In genomic region chr9:101383361-101383760, GRCh38 we compare ENCODE assay signal across 24 cellular contexts. TPM values are rescaled to one million over a fixed set of nuclear protein-coding genes. Genes with fewer than 3 reads are reported as not detected.
DNase-seq lines count a peak whose midpoint lies in the region; ATAC-seq, FAIRE-seq and TF ChIP-seq lines count a peak whose summit lies in the region.
"Had no signal": no experiment of that assay in that cellular context is flagged by ENCODE, and none has a peak within 500 bp of the region (broad histone marks: within the 10 kb centered on the region; RNA-seq: fewer than 3 reads in every experiment).

No MANE protein-coding gene starts in this region.

- H3K4me2 ChIP-seq in GM23248 (ENCODE audit: unreplicated experiment): peak overlapping the region; percentile 1
- H3K4me2 ChIP-seq: BLaER1 had no signal

- no peaks in the 10 kb centered on the region for H3K79me2 ChIP-seq in GM23248 (ENCODE audit: insufficient read depth)

- DNase-seq in GM23248 (peak; percentile 23), caudate nucleus (lab: John Stamatoyannopoulos, UW) (no peak), frontal cortex (ENCODE audit: low spot score in 2 of 2) (no peak), H4 (ENCODE audit: low spot score) (no peak), T-helper 9 cell (no peak)
- DNase-seq: Caco-2; CD4-positive, alpha-beta T cell; DND-41; GOT3; NCI-H1105; NCI-H1694; NCI-H2081 treated with DMSO at 0.1 percent for 48 hours; NCI-H446; NCI-H526; Peyer's patch; SJCRH30 had no signal

- peaks cover 6% of the 10 kb centered on the region; the same call in 1 of the 2 replicates for H3F3A ChIP-seq in GM23248 (ENCODE audit: insufficient read depth)

- WGBS in GM23248 (ENCODE audit: low coverage in 1 of 2, low lambda C conversion rate in 2 of 2, missing lambda C conversion rate in 2 of 2), 2 experiments: 85 to 91% methylated on average over 2 of the region's 2 CpGs
- 38% methylated on average over 2 of the region's 2 CpGs for WGBS in liver

- peak in 1 of 2 donors; percentile 17 for TF ChIP-seq RAD21 in liver (IDR thresholded peaks at IDR 0.05)

- in situ Hi-C loops in GM23248 (cut with MboI): no loop called here

- no peak for ATAC-seq in GM21619 (IDR thresholded peaks at IDR 0.05; ENCODE audit: unreplicated experiment)
- ATAC-seq: GM12878 had no signal

- TF ChIP-seq CTCF in liver (IDR thresholded peaks at IDR 0.05; ENCODE audit: low read depth, low read length, missing input control): no peak

- no peak overlapping the region for H2AFZ ChIP-seq in GM23248

- no peak overlapping the region for H3K27ac ChIP-seq in GM23248
- H3K27ac ChIP-seq in caudate nucleus (ENCODE audit: low read depth, low read length): peak overlapping the region; percentile 1
- H3K27ac ChIP-seq in liver (ENCODE audit: low read depth in 1 of 2, low read length in 2 of 2): peak overlapping the region; percentile 52 to 83
- H3K27ac ChIP-seq: BLaER1, Peyer's patch, SJCRH30 had no signal

- H3K36me3 ChIP-seq in GM23248 (ENCODE audit: low read depth) (no peaks in the 10 kb centered on the region), liver (ENCODE audit: control insufficient read depth in 4 of 4, insufficient read depth in 3 of 4, low read depth in 1 of 4, low read length in 3 of 4) (peaks cover 0 to 8% (median 1%) of the 10 kb centered on the region in 4 donors)
- H3K36me3 ChIP-seq: Peyer's patch had no signal

- no peaks in the 10 kb centered on the region for H3K9me2 ChIP-seq in GM23248 (ENCODE audit: insufficient read depth)

- H3K9me3 ChIP-seq in GM23248 (ENCODE audit: low read depth) (no peaks in the 10 kb centered on the region), liver (ENCODE audit: control insufficient read depth in 4 of 4, low read length in 3 of 4) (peaks cover 0 to 2% (median 0%) of the 10 kb centered on the region in 4 donors)

- H3K9ac ChIP-seq in GM23248 (no peak overlapping the region), liver (ENCODE audit: low read depth in 1 of 2, low read length in 2 of 2) (peak overlapping the region; percentile 59 to 94)
- H3K9ac ChIP-seq: BLaER1 had no signal

- no peaks in the 10 kb centered on the region for H4K20me1 ChIP-seq in GM23248 (ENCODE audit: insufficient read depth)
- H4K20me1 ChIP-seq: BLaER1 had no signal

- H3K4me3 ChIP-seq in GM23248 (no peak overlapping the region), liver (ENCODE audit: low read depth in 1 of 3, low read length in 3 of 3) (peak overlapping the region; percentile 43 to 91 (median 64))
- H3K4me3 ChIP-seq: BLaER1, GM12878, SJCRH30 had no signal

- H3K4me1 ChIP-seq in GM23248 (ENCODE audit: insufficient read depth): peaks cover 6% of the 10 kb centered on the region; the same call in 1 of the 2 replicates
- H3K4me1 ChIP-seq in liver (ENCODE audit: control insufficient read depth in 4 of 4, insufficient read depth in 4 of 4, low read length in 3 of 4): peaks cover 0 to 49% (median 29%) of the 10 kb centered on the region in 4 donors
- H3K4me1 ChIP-seq: BLaER1, Peyer's patch, SJCRH30 had no signal

- H3K27me3 ChIP-seq in GM23248 (replicated peaks; ENCODE audit: insufficient read depth) (no peaks in the 10 kb centered on the region), liver (ENCODE audit: control insufficient read depth in 4 of 4, insufficient read depth in 4 of 4, low read length in 3 of 4) (no peaks in the 10 kb centered on the region)
- H3K27me3 ChIP-seq: BLaER1, Peyer's patch, SJCRH30 had no signal

- no peak for FAIRE-seq in frontal cortex (lab: Jason Lieb, UNC)
- FAIRE-seq: GM12878, HTR-8/SVneo had no signal

TF ChIP-seq in liver, 16 proteins besides CTCF, POLR2A, EP300 and RAD21:
- TF ChIP-seq, protein P1, sequence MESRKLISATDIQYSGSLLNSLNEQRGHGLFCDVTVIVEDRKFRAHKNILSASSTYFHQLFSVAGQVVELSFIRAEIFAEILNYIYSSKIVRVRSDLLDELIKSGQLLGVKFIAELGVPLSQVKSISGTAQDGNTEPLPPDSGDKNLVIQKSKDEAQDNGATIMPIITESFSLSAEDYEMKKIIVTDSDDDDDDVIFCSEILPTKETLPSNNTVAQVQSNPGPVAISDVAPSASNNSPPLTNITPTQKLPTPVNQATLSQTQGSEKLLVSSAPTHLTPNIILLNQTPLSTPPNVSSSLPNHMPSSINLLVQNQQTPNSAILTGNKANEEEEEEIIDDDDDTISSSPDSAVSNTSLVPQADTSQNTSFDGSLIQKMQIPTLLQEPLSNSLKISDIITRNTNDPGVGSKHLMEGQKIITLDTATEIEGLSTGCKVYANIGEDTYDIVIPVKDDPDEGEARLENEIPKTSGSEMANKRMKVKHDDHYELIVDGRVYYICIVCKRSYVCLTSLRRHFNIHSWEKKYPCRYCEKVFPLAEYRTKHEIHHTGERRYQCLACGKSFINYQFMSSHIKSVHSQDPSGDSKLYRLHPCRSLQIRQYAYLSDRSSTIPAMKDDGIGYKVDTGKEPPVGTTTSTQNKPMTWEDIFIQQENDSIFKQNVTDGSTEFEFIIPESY (IDR thresholded peaks at IDR 0.05): no peak
- peak; percentile 68 for TF ChIP-seq REST (IDR thresholded peaks at IDR 0.05)
- TF ChIP-seq TAF1 (conservative IDR thresholded peaks at IDR 0.05): peak; percentile 67
- peak; percentile 49 for TF ChIP-seq YY1 (IDR thresholded peaks at IDR 0.05)
- TF ChIP-seq HNF4A (conservative IDR thresholded peaks at IDR 0.05): no peak

RNA-seq across cellular contexts. Expression of gene BAAT, which starts 1.4 kb away (rescaled TPM):
- not detected in 2 replicates for total RNA-seq in GM23248 (2014; rRNA removed; shearing (Covaris generic))
- polyA plus RNA-seq in GM23248 (2016; fragmentation: Nextera tagmentation; extraction: Ambion mirVana) (0.19 TPM in 1 of 2 replicates, not detected in the other), liver (100 to 1,000 TPM; 136 to 275 TPM)
- total RNA-seq in liver (100 to 1,000 TPM in 1 of 2 donors, 10 to 100 TPM in 1; 31.9 to 167 TPM), frontal cortex (under 0.01 TPM)
- total RNA-seq in H4 (2014; rRNA removed; shearing (Covaris generic)): not detected in 2 replicates
- total RNA-seq: CD4-positive, alpha-beta T cell had no signal
- polyA plus RNA-seq: IgD-negative memory B cell had no signal

RNA-seq across cellular contexts. Expression of gene MRPL50, which starts 15.1 kb away (rescaled TPM):
- total RNA-seq in GM23248 (2014; rRNA removed; shearing (Covaris generic)): 5.8 and 11.5 TPM in 2 replicates
- polyA plus RNA-seq in GM23248 (2016; fragmentation: Nextera tagmentation; extraction: Ambion mirVana) (18.0 and 19.3 TPM in 2 replicates), liver (10 to 100 TPM in 1 of 2 donors, 1 to 10 TPM in 1; 5.7 to 12.3 TPM)
- total RNA-seq in liver (10 to 100 TPM in 1 of 2 donors, 1 to 10 TPM in 1; 9.0 to 11.9 TPM), frontal cortex (56.3 TPM)
- total RNA-seq in H4 (2014; rRNA removed; shearing (Covaris generic)): 18.6 and 23.4 TPM in 2 replicates

RNA-seq across cellular contexts. Expression of gene ZNF189, which starts 15.3 kb away (rescaled TPM):
- total RNA-seq in GM23248 (2014; rRNA removed; shearing (Covaris generic)): 10.2 and 16.6 TPM in 2 replicates
- polyA plus RNA-seq in GM23248 (2016; fragmentation: Nextera tagmentation; extraction: Ambion mirVana) (7.0 and 7.1 TPM in 2 replicates), liver (1 to 10 TPM; 4.4 to 5.1 TPM)
- total RNA-seq in liver (10 to 100 TPM; 11.4 to 16.1 TPM), frontal cortex (54.6 TPM)
- total RNA-seq in H4 (2014; rRNA removed; shearing (Covaris generic)): 10.0 and 13.6 TPM in 2 replicates

RNA-seq across cellular contexts. Expression of gene ALDOB, which starts 52.2 kb away (rescaled TPM):
- not detected in 2 replicates for total RNA-seq in GM23248 (2014; rRNA removed; shearing (Covaris generic))
- polyA plus RNA-seq in GM23248 (2016; fragmentation: Nextera tagmentation; extraction: Ambion mirVana): 0.08 TPM in 1 of 2 replicates, not detected in the other
- total RNA-seq in liver: 1,000 to 10,000 TPM in 1 of 2 donors, 100 to 1,000 TPM in 1; 527 to 1,744 TPM
- 1,000 to 10,000 TPM; 1,872 to 2,132 TPM for polyA plus RNA-seq in liver
- total RNA-seq in frontal cortex: not detected
- total RNA-seq in H4 (2014; rRNA removed; shearing (Covaris generic)): not detected in 2 replicates
- total RNA-seq: A673; CD4-positive, alpha-beta T cell; OCI-LY7; SJCRH30 had no signal

Comparison
In these comparisons a context has a peak if more than half of its experiments do, and no peak if none do; other contexts are left out.
1. RNA of gene BAAT, which starts 1.4 kb away (total RNA-seq): 31.9 to 167 TPM in liver; not detected in GM23248, under 0.01 TPM in frontal cortex (single experiment) and not detected in H4; every median in the first group is over 10 times any median in the second.